Comparison of ENCODE assay signal across 25 cellular contexts in genomic region chr17:58356231-58356630, GRCh38. TPM values are rescaled to one million over a fixed set of nuclear protein-coding genes. Genes with fewer than 3 reads are reported as not detected.
"Had no signal": no experiment of that assay in that cellular context is flagged by ENCODE, and none has a peak within 500 bp of the region (broad histone marks: within the 10 kb centered on the region; RNA-seq: fewer than 3 reads in every experiment).

No MANE protein-coding gene starts in this region.

- H3K36me3 Mint-ChIP-seq: naive B cell had no signal

- H3K36me3 ChIP-seq: ovary, spleen, thoracic aorta, transverse colon had no signal

- H3K27ac Mint-ChIP-seq: endodermal cell, progenitor cell of endocrine pancreas had no signal

- H3K27me3 Mint-ChIP-seq: naive B cell, progenitor cell of endocrine pancreas had no signal

- H3K9me3 Mint-ChIP-seq: endodermal cell, naive B cell, neural crest cell had no signal

- FAIRE-seq: colon, endothelial cell of umbilical vein had no signal

- H3K4me3 ChIP-seq: lung, ovary, spleen, stomach, thoracic aorta, transverse colon had no signal

- ATAC-seq: foreskin keratinocyte, left colon, left ventricle myocardium superior, right cardiac atrium had no signal

- DNase-seq: cerebellar nuclear complex; dermis blood vessel endothelial cell; endodermal cell; erythroblast; foreskin keratinocyte; left colon; left ventricle myocardium superior; mesendoderm; naive B cell; nucleus accumbens; ovary; right cardiac atrium; spleen; stimulated activated CD4-positive, alpha-beta T cell treated with anti-CD3 and anti-CD28 coated beads, Interleukin-15, amount 100 ng/mL, for 24 hours; stimulated activated CD4-positive, alpha-beta T cell treated with anti-CD3 and anti-CD28 coated beads, Interleukin-2, amount 100 ng/mL, for 24 hours; stimulated activated naive CD4-positive, alpha-beta T cell; stomach; substantia nigra; transverse colon had no signal

- H3K27me3 ChIP-seq: foreskin keratinocyte, ovary, spleen, stomach, transverse colon had no signal

- H3K4me1 ChIP-seq: foreskin keratinocyte had no signal

- H3K9me3 ChIP-seq: ovary, spleen, stomach, thoracic aorta, transverse colon had no signal

- H3K4me3 Mint-ChIP-seq: endodermal cell had no signal

- H3K27ac ChIP-seq: foreskin keratinocyte, ovary, spleen, stomach, thoracic aorta, transverse colon had no signal

RNA-seq across cellular contexts. Expression of gene TSPOAP1, which starts 27.6 kb away (rescaled TPM):
- total RNA-seq: endothelial cell of umbilical vein had no signal
- polyA plus RNA-seq: endothelial cell of umbilical vein had no signal
